Comparison of ENCODE assay signal across 19 cellular contexts in the genomic region with DNA sequence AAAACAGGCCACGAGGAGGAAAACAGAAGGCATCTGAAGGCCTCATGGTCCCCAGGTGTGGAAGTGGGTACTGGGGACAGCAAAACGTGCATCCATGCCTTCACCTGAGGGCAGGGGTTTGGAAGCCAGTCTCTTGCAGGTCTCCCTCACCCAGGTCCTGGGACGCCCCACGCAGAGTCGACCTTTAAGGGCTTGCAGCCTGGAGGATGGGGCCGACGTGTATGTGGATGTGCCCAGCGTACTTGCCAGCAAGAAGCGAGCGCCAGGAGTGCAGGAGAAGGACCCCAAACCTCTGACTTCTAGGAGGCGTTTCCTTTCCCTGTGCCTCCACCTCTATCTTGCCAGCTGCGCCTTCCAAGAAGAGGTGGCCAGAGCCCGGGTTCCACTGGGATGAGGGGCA.
"Had no signal": no experiment of that assay in that cellular context is flagged by ENCODE, and none has a peak within 500 bp of the region (broad histone marks: within the 10 kb centered on the region; RNA-seq: fewer than 3 reads in every experiment).

No MANE protein-coding gene starts in this region.

- H3K9me3 Mint-ChIP-seq: activated B cell treated with CpG ODN at 0.5 μM for 24 hours; activated naive CD8-positive, alpha-beta T cell treated with anti-CD3 and anti-CD28 coated beads for 36 hours; activated T-helper 1 cell treated with anti-CD3 and anti-CD28 coated beads, Interleukin-12 subunit alpha, Interleukin-12 subunit beta, Interleukin-2, Interleukin-4 antibody, amounts not matched to agents 30 ng/mL and 10 ng/mL and 1 ng/mL, durations not matched to agents 14 hours and 24 hours and 36 hours; naive thymus-derived CD8-positive, alpha-beta T cell; stimulated activated naive CD8-positive, alpha-beta T cell treated with anti-CD3 and anti-CD28 coated beads, Interleukin-15, Interleukin-2, amounts not matched to agents 100 ng/mL and 50 ng/mL, for 24 hours; T-helper 1 cell treated with Interleukin-12 subunit alpha and Interleukin-12 subunit beta and Interleukin-4 antibody, amounts not matched to agents 30 μg/mL and 1 μg/mL, for 36 hours had no signal

- H3K36me3 ChIP-seq: vagina had no signal

- H3K4me1 Mint-ChIP-seq: activated B cell treated with CpG ODN at 0.5 μM for 24 hours had no signal

- H3K4me3 ChIP-seq: lower lobe of right lung, suprapubic skin, vagina had no signal

- H3K27me3 ChIP-seq: foreskin keratinocyte, suprapubic skin, vagina had no signal

- H3K27ac Mint-ChIP-seq: activated B cell treated with CpG ODN at 0.5 μM for 24 hours; activated naive CD8-positive, alpha-beta T cell treated with anti-CD3 and anti-CD28 coated beads for 36 hours; progenitor cell of endocrine pancreas; stimulated activated naive CD8-positive, alpha-beta T cell treated with anti-CD3 and anti-CD28 coated beads, Interleukin-15, Interleukin-2, amounts not matched to agents 100 ng/mL and 50 ng/mL, for 24 hours; T-helper 1 cell treated with Interleukin-12 subunit alpha and Interleukin-12 subunit beta and Interleukin-4 antibody, amounts not matched to agents 30 μg/mL and 1 μg/mL, for 36 hours had no signal

- H3K27me3 Mint-ChIP-seq: activated B cell treated with CpG ODN at 0.5 μM for 24 hours; activated naive CD8-positive, alpha-beta T cell treated with anti-CD3 and anti-CD28 coated beads for 36 hours; naive thymus-derived CD8-positive, alpha-beta T cell; progenitor cell of endocrine pancreas; stimulated activated naive CD8-positive, alpha-beta T cell treated with anti-CD3 and anti-CD28 coated beads, Interleukin-15, Interleukin-2, amounts not matched to agents 100 ng/mL and 50 ng/mL, for 24 hours had no signal

- ATAC-seq: foreskin keratinocyte; lower lobe of right lung; naive thymus-derived CD8-positive, alpha-beta T cell had no signal

- H3K27ac ChIP-seq: foreskin keratinocyte, lower lobe of right lung, suprapubic skin, vagina had no signal

- H3K9me3 ChIP-seq: lower lobe of right lung, suprapubic skin, vagina had no signal

- DNase-seq: activated B cell treated with CpG ODN at 0.5 μM for 24 hours; activated CD4-positive, alpha-beta T cell treated with anti-CD3 and anti-CD28 coated beads for 4 hours; activated CD4-positive, alpha-beta T cell treated with anti-CD3 and anti-CD28 coated beads, Interleukin-2, amount 50 U/mL, for 48 hours; activated CD8-positive, alpha-beta memory T cell treated with anti-CD3 and anti-CD28 coated beads, Interleukin-2, amount 50 U/mL, for 48 hours; activated naive CD8-positive, alpha-beta T cell treated with anti-CD3 and anti-CD28 coated beads for 36 hours; effector CD4-positive, alpha-beta T cell; kidney; lower lobe of right lung; naive thymus-derived CD8-positive, alpha-beta T cell; retina; stimulated activated CD4-positive, alpha-beta T cell treated with anti-CD3 and anti-CD28 coated beads, Interleukin-2, amount 100 ng/mL, for 48 hours; trophoblast cell had no signal

- H3K4me1 ChIP-seq: foreskin keratinocyte, vagina had no signal

- H3K4me3 Mint-ChIP-seq: activated B cell treated with CpG ODN at 0.5 μM for 24 hours; activated naive CD8-positive, alpha-beta T cell treated with anti-CD3 and anti-CD28 coated beads for 36 hours; activated T-helper 1 cell treated with anti-CD3 and anti-CD28 coated beads, Interleukin-12 subunit alpha, Interleukin-12 subunit beta, Interleukin-2, Interleukin-4 antibody, amounts not matched to agents 30 ng/mL and 10 ng/mL and 1 ng/mL, durations not matched to agents 14 hours and 24 hours and 36 hours; naive thymus-derived CD8-positive, alpha-beta T cell; stimulated activated naive CD8-positive, alpha-beta T cell treated with anti-CD3 and anti-CD28 coated beads, Interleukin-15, Interleukin-2, amounts not matched to agents 100 ng/mL and 50 ng/mL, for 24 hours; T-helper 1 cell treated with Interleukin-12 subunit alpha and Interleukin-12 subunit beta and Interleukin-4 antibody, amounts not matched to agents 30 μg/mL and 1 μg/mL, for 36 hours had no signal
